Comparison of ENCODE assay signal across 20 cellular contexts in the genomic region with DNA sequence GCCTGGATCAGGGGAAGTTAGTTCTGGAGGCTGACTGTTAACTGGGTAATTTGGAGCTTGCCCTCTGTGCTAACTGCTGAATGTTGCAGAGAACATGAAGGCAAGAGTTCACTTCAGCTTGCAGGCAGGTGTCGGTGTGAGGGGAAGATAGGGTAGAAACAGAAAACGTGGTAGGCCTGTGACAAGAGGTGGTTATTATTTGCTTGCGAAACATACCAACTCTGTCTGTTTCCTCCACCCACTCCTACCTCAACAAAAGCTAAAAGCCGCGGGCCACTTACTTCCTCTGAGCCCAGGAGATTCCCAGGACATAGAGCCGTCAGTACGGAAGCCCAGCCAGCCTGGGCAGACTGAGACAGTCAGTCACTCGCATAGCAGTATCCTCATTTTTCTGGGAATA.
A peak's percentile ranks its signal among the peaks of the same experiment; 100 is the strongest.
DNase-seq lines count a peak whose midpoint lies in the region; ATAC-seq, FAIRE-seq and TF ChIP-seq lines count a peak whose summit lies in the region.
"Had no signal": no experiment of that assay in that cellular context is flagged by ENCODE, and none has a peak within 500 bp of the region (broad histone marks: within the 10 kb centered on the region; RNA-seq: fewer than 3 reads in every experiment).

No MANE protein-coding gene starts in this region.

- TF ChIP-seq POLR2A in HepG2 (IDR thresholded peaks at IDR 0.05; ENCODE audit: insufficient read depth in 1 of 2, low read depth in 2 of 2, low read length in 2 of 2): no peak
- TF ChIP-seq POLR2A in right lobe of liver (IDR thresholded peaks at IDR 0.05): no peak
- no peak for TF ChIP-seq POLR2A in adrenal gland (IDR thresholded peaks at IDR 0.05)

- POLR2A ChIA-PET in HepG2 (lab: Yijun Ruan, JAX): no interaction called here

- TF ChIP-seq EP300 in HepG2 (IDR thresholded peaks at IDR 0.05; ENCODE audit: low read depth in 2 of 2, low read length in 2 of 2) (no peak), HepG2 (CRISPR knock-in tag; IDR thresholded peaks at IDR 0.05; ENCODE audit: borderline replicate concordance) (no peak)

- no peak for TF ChIP-seq RAD21 in HepG2 (CRISPR knock-in tag; IDR thresholded peaks at IDR 0.05)

- peak overlapping the region; percentile 8 for H2AFZ ChIP-seq in HepG2 (ENCODE audit: low read length)

- TF ChIP-seq CTCF in HepG2 (CRISPR knock-in tag; IDR thresholded peaks at IDR 0.05) (no peak), right lobe of liver (IDR thresholded peaks at IDR 0.05) (no peak), adrenal gland (IDR thresholded peaks at IDR 0.05) (no peak)

- in situ Hi-C loops in HepG2 (cut with HindIII; ENCODE audit: extremely low pct_ligation_motif_present, low pct_unique_long_range_greater_than_20kb): loop anchor here (25.0 kb wide), 2 partner anchors 408 to 758 kb away; no protein-coding TSS in a partner anchor
- in situ Hi-C loops in HAP-1 (cut with MboI; ENCODE audit: low sequenced_read_pairs): loop anchor here (25.0 kb wide), 1 partner anchor 783 kb away; no protein-coding TSS in a partner anchor

- H3K36me3 ChIP-seq in HepG2 (replicated peaks in 1 of 2; ENCODE audit: control insufficient read depth in 1 of 2, insufficient read depth in 2 of 2, low read length in 2 of 2): no peaks in the 10 kb centered on the region
- no peaks in the 10 kb centered on the region for H3K36me3 ChIP-seq in right lobe of liver
- H3K36me3 ChIP-seq in HAP-1 (replicated peaks): no peaks in the 10 kb centered on the region
- no peaks in the 10 kb centered on the region for H3K36me3 ChIP-seq in adrenal gland (replicated peaks in 1 of 2)
- H3K36me3 ChIP-seq: brain microvascular endothelial cell, pancreas, spleen had no signal

- DNase-seq in HepG2 (ENCODE audit: low spot score) (no peak), right lobe of liver (no peak), SW480 (ENCODE audit: low spot score) (peak; percentile 50), HAP-1 (ENCODE audit: low spot score in 2 of 2) (no peak), adrenal gland (no peak)
- DNase-seq in stimulated activated CD4-positive, alpha-beta T cell treated with anti-CD3 and anti-CD28 coated beads, Interleukin-15, amount 100 ng/mL, for 24 hours: no peak
- DNase-seq: ACHN; activated CD4-positive, CD25-positive, alpha-beta regulatory T cell; activated CD8-positive, alpha-beta memory T cell treated with anti-CD3 and anti-CD28 coated beads, Interleukin-2, amount 10 ng/mL, durations not matched to agents 7 days and 5 days; activated naive CD4-positive, alpha-beta T cell treated with anti-CD3 and anti-CD28 coated beads, Interleukin-2, amount 50 U/mL, for 16 hours; brain microvascular endothelial cell; Caco-2; effector CD8-positive, alpha-beta T cell; NCI-H1092 treated with DMSO at 0.1 percent for 48 hours; pancreas; spleen had no signal

- H3K9ac ChIP-seq in HepG2 (ENCODE audit: insufficient read depth, low read depth, low read length): no peak overlapping the region

- H3K4me1 ChIP-seq in HepG2 (ENCODE audit: insufficient read depth, low read length) (no peaks in the 10 kb centered on the region), right lobe of liver (no peaks in the 10 kb centered on the region), HAP-1 (no peaks in the 10 kb centered on the region), adrenal gland (replicated peaks in 1 of 2) (no peaks in the 10 kb centered on the region)
- H3K4me1 ChIP-seq: Caco-2, pancreas, spleen had no signal

- H3K9me3 ChIP-seq in HepG2 (ENCODE audit: low read length): no peaks in the 10 kb centered on the region
- H3K9me3 ChIP-seq in right lobe of liver: no peaks in the 10 kb centered on the region
- no peaks in the 10 kb centered on the region for H3K9me3 ChIP-seq in HAP-1
- H3K9me3 ChIP-seq in adrenal gland (replicated peaks in 1 of 3): no peaks in the 10 kb centered on the region
- H3K9me3 ChIP-seq: Caco-2, pancreas had no signal

- no peaks in the 10 kb centered on the region for H3K79me2 ChIP-seq in HepG2 (ENCODE audit: insufficient read depth, low read length)

- 11% methylated on average over 8 of the region's 8 CpGs for WGBS in HepG2 (ENCODE audit: low lambda C conversion rate)
- WGBS in right lobe of liver (ENCODE audit: insufficient coverage, low coverage, low lambda C conversion rate, missing lambda C conversion rate): 26% methylated on average over 8 of the region's 8 CpGs
- WGBS in adrenal gland, 4 donors: 59 to 66% (median 63%) methylated on average over 8 of the region's 8 CpGs

- no peak for FAIRE-seq in HepG2 (lab: Jason Lieb, UNC)
- FAIRE-seq: frontal cortex, islet of Langerhans, pancreas had no signal

- peaks cover 1 to 5% of the 10 kb centered on the region in 2 experiments; a peak in 2 of 5 replicates for H3K27me3 ChIP-seq in HepG2 (ENCODE audit: control insufficient read depth in 1 of 2, insufficient read depth in 2 of 2, low read length in 2 of 2)
- no peaks in the 10 kb centered on the region for H3K27me3 ChIP-seq in right lobe of liver
- 0 out of 2 replicates have a peak, but pooled peaks cover 2% of the 10 kb centered on the region for H3K27me3 ChIP-seq in HAP-1 (ENCODE audit: low read depth)
- no peaks in the 10 kb centered on the region for H3K27me3 ChIP-seq in adrenal gland
- H3K27me3 ChIP-seq: brain microvascular endothelial cell, pancreas had no signal

- no peaks in the 10 kb centered on the region for H4K20me1 ChIP-seq in HepG2 (ENCODE audit: insufficient read depth, low read length)

- CTCF ChIA-PET in HepG2 (lab: Yijun Ruan, JAX; ENCODE audit: low intra/inter-chr PET ratio, low total read pairs): no interaction called here

- H3K4me3 ChIP-seq in HepG2 (replicated peaks in 1 of 3; ENCODE audit: insufficient read depth in 1 of 3, low read depth in 2 of 3, low read length in 3 of 3) (no peak overlapping the region), right lobe of liver (no peak overlapping the region), HAP-1 (no peak overlapping the region), adrenal gland (no peak overlapping the region)
- H3K4me3 ChIP-seq: pancreas, spleen had no signal

- intact Hi-C loops in HepG2 (cut with micrococcal nuclease; ENCODE audit: unreplicated experiment) (no loop called here), right lobe of liver (cut with DNase I) (no loop called here), adrenal gland (cut with DNase I) (no loop called here)

- no TSS peak for BruUV-seq in HepG2 (replicated peaks; lab: Mats Ljungman, UMichigan)

- ATAC-seq in HepG2: peak; percentile 74
- ATAC-seq in right lobe of liver: no peak
- ATAC-seq in HG03432 (IDR thresholded peaks at IDR 0.05; ENCODE audit: unreplicated experiment): peak; percentile 66
- no peak for ATAC-seq in HG03457 (IDR thresholded peaks at IDR 0.05; ENCODE audit: unreplicated experiment)
- ATAC-seq: activated CD8-positive, alpha-beta memory T cell treated with anti-CD3 and anti-CD28 coated beads, Interleukin-2, amount 10 ng/mL, durations not matched to agents 7 days and 5 days; pancreas had no signal

- H3K27ac ChIP-seq in HepG2 (ENCODE audit: extremely low read length, insufficient read depth, low read length): no peak overlapping the region
- no peak overlapping the region for H3K27ac ChIP-seq in right lobe of liver
- no peak overlapping the region for H3K27ac ChIP-seq in adrenal gland
- H3K27ac ChIP-seq: brain microvascular endothelial cell, pancreas, spleen had no signal

- peak overlapping the region; percentile 24; the same call in 1 of the 2 replicates for H3K4me2 ChIP-seq in HepG2 (ENCODE audit: low read depth, low read length)

TF ChIP-seq in HepG2, 621 proteins besides CTCF, POLR2A, EP300 and RAD21 (continues in another document):
- TF ChIP-seq, protein P1, sequence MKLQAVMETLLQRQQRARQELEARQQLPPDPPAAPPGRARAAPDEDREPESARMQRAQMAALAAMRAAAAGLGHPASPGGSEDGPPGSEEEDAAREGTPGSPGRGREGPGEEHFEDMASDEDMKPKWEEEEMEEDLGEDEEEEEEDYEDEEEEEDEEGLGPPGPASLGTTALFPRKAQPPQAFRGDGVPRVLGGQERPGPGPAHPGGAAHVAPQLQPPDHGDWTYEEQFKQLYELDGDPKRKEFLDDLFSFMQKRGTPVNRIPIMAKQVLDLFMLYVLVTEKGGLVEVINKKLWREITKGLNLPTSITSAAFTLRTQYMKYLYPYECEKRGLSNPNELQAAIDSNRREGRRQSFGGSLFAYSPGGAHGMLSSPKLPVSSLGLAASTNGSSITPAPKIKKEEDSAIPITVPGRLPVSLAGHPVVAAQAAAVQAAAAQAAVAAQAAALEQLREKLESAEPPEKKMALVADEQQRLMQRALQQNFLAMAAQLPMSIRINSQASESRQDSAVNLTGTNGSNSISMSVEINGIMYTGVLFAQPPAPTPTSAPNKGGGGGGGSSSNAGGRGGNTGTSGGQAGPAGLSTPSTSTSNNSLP (IDR thresholded peaks at IDR 0.05; ENCODE audit: low read depth, low read length): no peak
- TF ChIP-seq ZNF382 (CRISPR knock-in tag; IDR thresholded peaks at IDR 0.05; ENCODE audit: borderline replicate concordance): no peak
- no peak for TF ChIP-seq NFIB (CRISPR knock-in tag; IDR thresholded peaks at IDR 0.05; ENCODE audit: borderline replicate concordance)
- TF ChIP-seq, protein P2, sequence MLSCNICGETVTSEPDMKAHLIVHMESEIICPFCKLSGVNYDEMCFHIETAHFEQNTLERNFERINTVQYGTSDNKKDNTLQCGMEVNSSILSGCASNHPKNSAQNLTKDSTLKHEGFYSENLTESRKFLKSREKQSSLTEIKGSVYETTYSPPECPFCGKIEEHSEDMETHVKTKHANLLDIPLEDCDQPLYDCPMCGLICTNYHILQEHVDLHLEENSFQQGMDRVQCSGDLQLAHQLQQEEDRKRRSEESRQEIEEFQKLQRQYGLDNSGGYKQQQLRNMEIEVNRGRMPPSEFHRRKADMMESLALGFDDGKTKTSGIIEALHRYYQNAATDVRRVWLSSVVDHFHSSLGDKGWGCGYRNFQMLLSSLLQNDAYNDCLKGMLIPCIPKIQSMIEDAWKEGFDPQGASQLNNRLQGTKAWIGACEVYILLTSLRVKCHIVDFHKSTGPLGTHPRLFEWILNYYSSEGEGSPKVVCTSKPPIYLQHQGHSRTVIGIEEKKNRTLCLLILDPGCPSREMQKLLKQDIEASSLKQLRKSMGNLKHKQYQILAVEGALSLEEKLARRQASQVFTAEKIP (CRISPR knock-in tag; IDR thresholded peaks at IDR 0.05; ENCODE audit: borderline replicate concordance): no peak
- TF ChIP-seq HNRNPLL (IDR thresholded peaks at IDR 0.05; ENCODE audit: low read depth, low read length, poor library complexity, severe bottlenecking): no peak
- no peak for TF ChIP-seq GATA4 (IDR thresholded peaks at IDR 0.05; ENCODE audit: borderline replicate concordance, low read depth)
- TF ChIP-seq KLF12 (CRISPR knock-in tag; IDR thresholded peaks at IDR 0.05; ENCODE audit: borderline replicate concordance): no peak
- TF ChIP-seq ZNF256 (CRISPR knock-in tag; conservative IDR thresholded peaks at IDR 0.05): no peak
- TF ChIP-seq CHD2 (IDR thresholded peaks at IDR 0.05; ENCODE audit: low read depth, low read length): no peak
- no peak for TF ChIP-seq ZSCAN31 (CRISPR knock-in tag; IDR thresholded peaks at IDR 0.05; ENCODE audit: low read depth)
- no peak for TF ChIP-seq NR2C2 (CRISPR knock-in tag; IDR thresholded peaks at IDR 0.05; ENCODE audit: borderline replicate concordance)
- TF ChIP-seq NAIF1 (CRISPR knock-in tag; IDR thresholded peaks at IDR 0.05; ENCODE audit: borderline replicate concordance): no peak
- no peak for TF ChIP-seq PCBP2 (optimal IDR thresholded peaks at IDR 0.05; ENCODE audit: low read depth, low read length, poor library complexity, severe bottlenecking)

Comparison
In these comparisons a context has a peak if more than half of its experiments do, and no peak if none do; other contexts are left out.
1. ATAC-seq: peak in HepG2 (single experiment) and HG03432 (single experiment); none in right lobe of liver (0 of 4) and HG03457 (single experiment).